In genomic region chr2:32010670-32011565, GRCh38 we compare ENCODE assay signal across 8 cellular contexts.
DNase-seq lines count a peak whose midpoint lies in the region; ATAC-seq and TF ChIP-seq lines count a peak whose summit lies in the region.

Gene MEMO1 (minus strand): TSS chr2:32011008. CDS start chr2:32010247, 761 bp downstream.

- peak within 1 kb of the TSS; percentile 96 for H3K27ac Mint-ChIP-seq in activated naive CD4-positive, alpha-beta T cell treated with anti-CD3 and anti-CD28 coated beads, Interleukin-2, amount 10 ng/mL, durations not matched to agents 7 days and 5 days

- no peaks in the 10 kb centered on the region for H3K9me3 ChIP-seq in SK-N-MC (ENCODE audit: low read depth, low read length)

- H3K4me3 Mint-ChIP-seq in activated naive CD4-positive, alpha-beta T cell treated with anti-CD3 and anti-CD28 coated beads, Interleukin-2, amount 10 ng/mL, durations not matched to agents 7 days and 5 days: peak within 1 kb of the TSS; percentile 85

- peaks cover 40% of the 10 kb centered on the region for H3K4me1 Mint-ChIP-seq in activated naive CD4-positive, alpha-beta T cell treated with anti-CD3 and anti-CD28 coated beads, Interleukin-2, amount 10 ng/mL, durations not matched to agents 7 days and 5 days

- H3K27me3 Mint-ChIP-seq in activated naive CD4-positive, alpha-beta T cell treated with anti-CD3 and anti-CD28 coated beads, Interleukin-2, amount 10 ng/mL, durations not matched to agents 7 days and 5 days: no peaks in the 10 kb centered on the region

- H3K9ac ChIP-seq in SK-N-MC (ENCODE audit: insufficient read length): peak within 1 kb of the TSS; percentile 85

- H3K4me3 ChIP-seq in SK-N-MC: peak within 1 kb of the TSS; percentile 98

- peak; percentile 18 for TF ChIP-seq CTCF in GM10266 (IDR thresholded peaks at IDR 0.05; ENCODE audit: control insufficient read depth, insufficient read depth, low read depth, missing control alignments)

- peaks cover 5% of the 10 kb centered on the region for H3K36me3 Mint-ChIP-seq in activated naive CD4-positive, alpha-beta T cell treated with anti-CD3 and anti-CD28 coated beads, Interleukin-2, amount 10 ng/mL, durations not matched to agents 7 days and 5 days

- CTCF ChIA-PET in activated naive CD4-positive, alpha-beta T cell treated with anti-CD3 and anti-CD28 coated beads, Interleukin-2, amount 10 ng/mL, durations not matched to agents 7 days and 5 days (lab: Charles Lee): interaction anchor here (0.5 kb wide), 1 partner anchor 764 kb away, joined by 3 read pairs; no protein-coding TSS in a partner anchor

- H3K9me3 Mint-ChIP-seq in activated naive CD4-positive, alpha-beta T cell treated with anti-CD3 and anti-CD28 coated beads, Interleukin-2, amount 10 ng/mL, durations not matched to agents 7 days and 5 days: no peaks in the 10 kb centered on the region

- DNase-seq in GM10266 (ENCODE audit: extremely low spot score): peak; percentile 93
- peak; percentile 85 for DNase-seq in NCI-H1048 (lab: John Stamatoyannopoulos, UW)
- DNase-seq in SK-N-MC (ENCODE audit: low read depth, low spot score): peak; percentile 64
- DNase-seq in activated naive CD4-positive, alpha-beta T cell treated with anti-CD3 and anti-CD28 coated beads, Interleukin-2, amount 10 ng/mL, durations not matched to agents 7 days and 5 days: peak; percentile 95
- peak; percentile 96 for DNase-seq in germinal center (ENCODE audit: low spot score)
- peak; percentile 72 for DNase-seq in non-pigmented ciliary epithelial cell (ENCODE audit: low read depth)
- DNase-seq in substantia nigra (lab: John Stamatoyannopoulos, UW): peak; percentile 72 to 95 (median 87)

- H3K36me3 ChIP-seq in SK-N-MC (ENCODE audit: insufficient read depth, low read length): no peaks in the 10 kb centered on the region

- peak within 1 kb of the TSS; percentile 95 for H3K27ac ChIP-seq in SK-N-MC
- H3K27ac ChIP-seq in substantia nigra (ENCODE audit: low read depth, low read length, poor library complexity, severe bottlenecking): peak within 1 kb of the TSS; percentile 93

- peak; percentile 62 for ATAC-seq in HG02588 (IDR thresholded peaks at IDR 0.05; ENCODE audit: unreplicated experiment)

Comparison
In these comparisons a context has a peak if more than half of its experiments do, and no peak if none do; other contexts are left out.
1. Peak in every context shown above with its lines: DNase-seq, ATAC-seq, H3K4me3 ChIP-seq and H3K27ac ChIP-seq.